Comparison of ENCODE assay signal across 16 cellular contexts in the genomic region with DNA sequence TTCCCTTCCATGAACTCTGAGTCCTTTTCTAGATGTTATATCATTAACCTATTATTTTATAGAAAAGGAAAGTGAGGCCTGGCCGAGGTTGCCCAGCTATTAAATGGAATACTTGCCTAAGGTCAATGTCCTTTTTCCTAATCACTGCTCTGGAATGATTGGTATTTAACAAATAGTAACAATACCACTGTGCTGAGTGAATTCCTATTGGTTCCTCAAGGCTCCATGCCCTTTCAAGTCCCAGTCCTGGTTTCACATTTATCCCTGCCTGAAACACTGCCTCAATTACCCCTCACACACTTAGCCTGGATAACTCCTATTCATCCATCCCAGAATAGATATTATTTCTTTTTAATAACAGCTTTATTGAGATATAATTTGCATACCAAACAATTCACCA. TPM values are rescaled to one million over a fixed set of nuclear protein-coding genes. Genes with fewer than 3 reads are reported as not detected.
A peak's percentile ranks its signal among the peaks of the same experiment; 100 is the strongest.
DNase-seq lines count a peak whose midpoint lies in the region; ATAC-seq, FAIRE-seq and TF ChIP-seq lines count a peak whose summit lies in the region.
"Had no signal": no experiment of that assay in that cellular context is flagged by ENCODE, and none has a peak within 500 bp of the region (broad histone marks: within the 10 kb centered on the region; RNA-seq: fewer than 3 reads in every experiment).

No MANE protein-coding gene starts in this region.

- 6 to 28% (median 11%) methylated on average over 1 of the region's 1 CpG for WGBS in small intestine, 3 donors
- WGBS in transverse colon (ENCODE audit: low coverage in 1 of 2), 2 donors, result 24 to 33% methylated on average over 1 of the region's 1 CpG

- ATAC-seq in HCT116, result peak; percentile 74
- ATAC-seq: lower lobe of right lung had no signal

- peak overlapping the region; percentile 46 for H3K4me2 ChIP-seq in HCT116 (ENCODE audit: low read length)

- H3K36me3 ChIP-seq in HCT116 (ENCODE audit: control insufficient read depth in 1 of 2, insufficient read depth in 2 of 2, low read length in 2 of 2) (no peaks in the 10 kb centered on the region; a peak in 1 of 4 replicates), small intestine (ENCODE audit: control insufficient read depth in 2 of 2, insufficient read depth in 2 of 2, low read length in 2 of 2) (no peaks in the 10 kb centered on the region), transverse colon (no peaks in the 10 kb centered on the region)
- H3K36me3 ChIP-seq: lower lobe of right lung, suprapubic skin had no signal

- RAD21 ChIA-PET in HCT116 (lab: Charles Lee; ENCODE audit: low non-redundant PET in 1 of 2, low total read pairs in 2 of 2, uncharacterized antibody in 2 of 2, unreplicated experiment in 2 of 2), result no interaction called here

- H3K27ac ChIP-seq in HCT116 (ENCODE audit: low read depth, low read length), result no peak overlapping the region
- H3K27ac ChIP-seq in small intestine (ENCODE audit: low read depth in 1 of 2, low read length in 1 of 2), result no peak overlapping the region
- H3K27ac ChIP-seq in transverse colon, result no peak overlapping the region
- H3K27ac ChIP-seq: lower lobe of right lung, suprapubic skin had no signal

- no TSS peak for BruUV-seq in HCT116 (replicated peaks; lab: Mats Ljungman, UMichigan)

- no peaks in the 10 kb centered on the region for H3K27me3 ChIP-seq in HCT116 (ENCODE audit: insufficient read depth, low read length)
- no peaks in the 10 kb centered on the region for H3K27me3 ChIP-seq in small intestine (ENCODE audit: control insufficient read depth in 2 of 2, insufficient read depth in 2 of 2, low read length in 2 of 2)
- H3K27me3 ChIP-seq in transverse colon, result no peaks in the 10 kb centered on the region
- H3K27me3 ChIP-seq: suprapubic skin had no signal

- CTCF ChIA-PET in HCT116 (lab: Charles Lee), result no interaction called here

- no peaks in the 10 kb centered on the region for H4K20me1 ChIP-seq in HCT116 (ENCODE audit: insufficient read depth)

- POLR2A ChIA-PET in HCT116 (lab: Charles Lee), result no interaction called here

- H3K4me1 ChIP-seq in HCT116 (ENCODE audit: control insufficient read depth in 1 of 2, insufficient read depth in 2 of 2, low read length in 2 of 2), result peaks cover 5 to 11% of the 10 kb centered on the region in 2 experiments; a peak in 3 of 4 replicates
- no peaks in the 10 kb centered on the region for H3K4me1 ChIP-seq in small intestine (ENCODE audit: control insufficient read depth in 2 of 2, insufficient read depth in 1 of 2, low read depth in 1 of 2, low read length in 1 of 2)
- no peaks in the 10 kb centered on the region for H3K4me1 ChIP-seq in transverse colon
- H3K4me1 ChIP-seq: lower lobe of right lung had no signal

- H3K9ac ChIP-seq in HCT116 (ENCODE audit: low read length), result no peak overlapping the region

- H3K4me3 ChIP-seq in HCT116 (replicated peaks in 1 of 2; ENCODE audit: low read depth in 1 of 2, low read length in 2 of 2) (no peak overlapping the region), small intestine (ENCODE audit: low read depth in 1 of 2, low read length in 2 of 2) (no peak overlapping the region), transverse colon (no peak overlapping the region)
- H3K4me3 ChIP-seq: lower lobe of right lung, suprapubic skin had no signal

- no peak for TF ChIP-seq RAD21 in HCT116 (IDR thresholded peaks at IDR 0.05; ENCODE audit: low read depth)

- no peak for FAIRE-seq in small intestine (lab: Jason Lieb, UNC)

- peak overlapping the region; percentile 51 for H2AFZ ChIP-seq in HCT116 (ENCODE audit: low read depth, low read length, poor library complexity, severe bottlenecking)

- no peaks in the 10 kb centered on the region for H3K79me2 ChIP-seq in HCT116 (ENCODE audit: insufficient read depth, low read length)

- intact Hi-C loops in HCT116 (cut with micrococcal nuclease) (no loop called here), transverse colon (cut with DNase I; ENCODE audit: low total_unique reads) (no loop called here)

- H3K9me3 ChIP-seq in HCT116 (ENCODE audit: control insufficient read depth in 1 of 2, insufficient read depth in 1 of 2, low read depth in 1 of 2, low read length in 2 of 2) (no peaks in the 10 kb centered on the region), small intestine (ENCODE audit: control insufficient read depth, low read depth) (no peaks in the 10 kb centered on the region), transverse colon (no peaks in the 10 kb centered on the region)
- H3K9me3 ChIP-seq: lower lobe of right lung, suprapubic skin had no signal

- TF ChIP-seq POLR2A in HCT116 (IDR thresholded peaks at IDR 0.05; ENCODE audit: borderline replicate concordance, extremely low read depth, insufficient read depth, insufficient read length) (no peak), transverse colon (IDR thresholded peaks at IDR 0.05) (no peak)

- TF ChIP-seq EP300 in transverse colon (IDR thresholded peaks at IDR 0.05; ENCODE audit: low read depth), result no peak

- DNase-seq in HCT116 (ENCODE audit: low read depth, low spot score) (no peak), SW480 (ENCODE audit: low spot score) (peak; percentile 20), hepatic stellate cell (ENCODE audit: low spot score) (peak; percentile 35), small intestine (peak; percentile 32), T-helper 2 cell (no peak), transverse colon (no peak), NAMALWA (ENCODE audit: low spot score) (no peak), CD1c-positive myeloid dendritic cell (ENCODE audit: extremely low spot score) (no peak)
- DNase-seq: activated CD4-positive, alpha-beta T cell treated with anti-CD3 and anti-CD28 coated beads, Interleukin-2, amount 10 ng/mL, durations not matched to agents 24 days and 14 days; amniotic stem cell; Kasumi-1; lower lobe of right lung; stimulated activated CD4-positive, alpha-beta T cell treated with anti-CD3 and anti-CD28 coated beads, Interleukin-12 subunit alpha, Interleukin-12 subunit beta, amount 100 ng/mL, for 4 hours had no signal

- in situ Hi-C loops in transverse colon (cut with MboI; ENCODE audit: low pct_ligation_motif_present in 1 of 4, low pct_unique_long_range_greater_than_20kb in 1 of 4, low sequenced_read_pairs in 3 of 4), result no loop called here

- no peaks in the 10 kb centered on the region for H3K9me2 ChIP-seq in HCT116 (ENCODE audit: insufficient read depth)

- TF ChIP-seq CTCF in HCT116 (IDR thresholded peaks at IDR 0.05 in 2 of 3, conservative IDR thresholded peaks at IDR 0.05 in 1 of 3; ENCODE audit: borderline replicate concordance in 1 of 3, insufficient read depth in 1 of 3, low read depth in 2 of 3, low read length in 2 of 3) (no peak), transverse colon (IDR thresholded peaks at IDR 0.05) (no peak)

TF ChIP-seq in HCT116, 20 proteins besides CTCF, POLR2A, EP300 and RAD21:
- TF ChIP-seq, protein P1, sequence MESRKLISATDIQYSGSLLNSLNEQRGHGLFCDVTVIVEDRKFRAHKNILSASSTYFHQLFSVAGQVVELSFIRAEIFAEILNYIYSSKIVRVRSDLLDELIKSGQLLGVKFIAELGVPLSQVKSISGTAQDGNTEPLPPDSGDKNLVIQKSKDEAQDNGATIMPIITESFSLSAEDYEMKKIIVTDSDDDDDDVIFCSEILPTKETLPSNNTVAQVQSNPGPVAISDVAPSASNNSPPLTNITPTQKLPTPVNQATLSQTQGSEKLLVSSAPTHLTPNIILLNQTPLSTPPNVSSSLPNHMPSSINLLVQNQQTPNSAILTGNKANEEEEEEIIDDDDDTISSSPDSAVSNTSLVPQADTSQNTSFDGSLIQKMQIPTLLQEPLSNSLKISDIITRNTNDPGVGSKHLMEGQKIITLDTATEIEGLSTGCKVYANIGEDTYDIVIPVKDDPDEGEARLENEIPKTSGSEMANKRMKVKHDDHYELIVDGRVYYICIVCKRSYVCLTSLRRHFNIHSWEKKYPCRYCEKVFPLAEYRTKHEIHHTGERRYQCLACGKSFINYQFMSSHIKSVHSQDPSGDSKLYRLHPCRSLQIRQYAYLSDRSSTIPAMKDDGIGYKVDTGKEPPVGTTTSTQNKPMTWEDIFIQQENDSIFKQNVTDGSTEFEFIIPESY (IDR thresholded peaks at IDR 0.05; ENCODE audit: extremely low read depth, insufficient replicate concordance, low read length), result no peak
- no peak for TF ChIP-seq SIN3A (IDR thresholded peaks at IDR 0.05; ENCODE audit: low read depth)
- no peak for TF ChIP-seq POLR2AphosphoS5 (IDR thresholded peaks at IDR 0.05; ENCODE audit: low read depth, low read length)
- TF ChIP-seq EZH2phosphoT487 (IDR thresholded peaks at IDR 0.05; ENCODE audit: borderline replicate concordance), result no peak
- no peak for TF ChIP-seq ZFX (IDR thresholded peaks at IDR 0.05)
- TF ChIP-seq ZNF274 (IDR thresholded peaks at IDR 0.05; ENCODE audit: low read depth, low read length), result no peak
- TF ChIP-seq ELF1 (IDR thresholded peaks at IDR 0.05; ENCODE audit: borderline replicate concordance, low read depth), result no peak
- TF ChIP-seq, protein P2, sequence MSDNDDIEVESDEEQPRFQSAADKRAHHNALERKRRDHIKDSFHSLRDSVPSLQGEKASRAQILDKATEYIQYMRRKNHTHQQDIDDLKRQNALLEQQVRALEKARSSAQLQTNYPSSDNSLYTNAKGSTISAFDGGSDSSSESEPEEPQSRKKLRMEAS (IDR thresholded peaks at IDR 0.05), result no peak
- TF ChIP-seq EZH2 (IDR thresholded peaks at IDR 0.05), result no peak
- TF ChIP-seq SRF (IDR thresholded peaks at IDR 0.05; ENCODE audit: low read depth), result no peak
- TF ChIP-seq CBX3 (IDR thresholded peaks at IDR 0.05; ENCODE audit: low read depth), result no peak

RNA-seq across cellular contexts. Expression of a gene that starts 6.2 kb away (rescaled TPM):
- total RNA-seq in HCT116 (2021; ENCODE audit: unreplicated experiment) (28.8 TPM), transverse colon (10 to 100 TPM; 18.3 to 64.1 (median 26.5) TPM)
- 16.9 and 18.9 TPM in 2 replicates for polyA plus RNA-seq in HCT116 (2012)
- polyA plus RNA-seq in small intestine, result 10 to 100 TPM; 23.3 to 56.8 (median 41.9) TPM

RNA-seq across cellular contexts. Expression of a gene that starts 13.8 kb away (rescaled TPM):
- total RNA-seq in HCT116 (2021; ENCODE audit: unreplicated experiment) (86.2 TPM), transverse colon (10 to 100 TPM; 17.1 to 53.4 (median 39.4) TPM)
- polyA plus RNA-seq in HCT116 (2012), result 102 and 128 TPM in 2 replicates
- 10 to 100 TPM in 2 of 3 donors, 1 to 10 TPM in 1; 8.1 to 82.2 (median 20.3) TPM for polyA plus RNA-seq in small intestine

RNA-seq across cellular contexts. Expression of a gene that starts 32.5 kb away (rescaled TPM):
- total RNA-seq in HCT116 (2021; ENCODE audit: unreplicated experiment), result 0.20 TPM
- polyA plus RNA-seq in HCT116 (2012), result not detected in 2 replicates
- 10 to 100 TPM in 1 of 3 donors, 1 to 10 TPM in 1, not detected in 1; 4.3 to 11.2 TPM for polyA plus RNA-seq in small intestine
- total RNA-seq in transverse colon, result 1 to 10 TPM in 3 of 4 donors, not detected in 1; 2.8 to 3.7 (median 3.5) TPM
- total RNA-seq: activated CD4-positive, alpha-beta T cell treated with anti-CD3 and anti-CD28 coated beads, Interleukin-2, amount 10 ng/mL, durations not matched to agents 24 days and 14 days; activated T-helper 1 cell treated with anti-CD3 and anti-CD28 coated beads, Interleukin-12 subunit alpha, Interleukin-12 subunit beta, Interleukin-2, Interleukin-4 antibody, amounts not matched to agents 30 ng/mL and 10 ng/mL and 1 ng/mL, durations not matched to agents 14 hours and 24 hours and 36 hours; T-helper 1 cell treated with Interleukin-12 subunit alpha and Interleukin-12 subunit beta and Interleukin-4 antibody, amounts not matched to agents 30 ng/mL and 1 ng/mL, for 36 hours had no signal

RNA-seq across cellular contexts. Expression of a gene that starts 51.7 kb away (rescaled TPM):
- total RNA-seq in HCT116 (2021; ENCODE audit: unreplicated experiment) (35.7 TPM), transverse colon (1 to 10 TPM in 3 of 4 donors, not detected in 1; 7.5 to 9.1 (median 8.7) TPM)
- polyA plus RNA-seq in HCT116 (2012), result 104 and 116 TPM in 2 replicates
- polyA plus RNA-seq in small intestine, result 10 to 100 TPM in 1 of 3 donors, 1 to 10 TPM in 1, under 1 TPM in 1; 0.89 to 35.7 (median 9.5) TPM

Comparison
In these comparisons a context has a peak if more than half of its experiments do, and no peak if none do; other contexts are left out.
1. DNase-seq: peak in SW480 (single experiment), hepatic stellate cell (single experiment) and small intestine (single experiment); none in HCT116 (single experiment), T-helper 2 cell (0 of 5), transverse colon (single experiment), NAMALWA (single experiment) and CD1c-positive myeloid dendritic cell (single experiment).